In the genomic region with DNA sequence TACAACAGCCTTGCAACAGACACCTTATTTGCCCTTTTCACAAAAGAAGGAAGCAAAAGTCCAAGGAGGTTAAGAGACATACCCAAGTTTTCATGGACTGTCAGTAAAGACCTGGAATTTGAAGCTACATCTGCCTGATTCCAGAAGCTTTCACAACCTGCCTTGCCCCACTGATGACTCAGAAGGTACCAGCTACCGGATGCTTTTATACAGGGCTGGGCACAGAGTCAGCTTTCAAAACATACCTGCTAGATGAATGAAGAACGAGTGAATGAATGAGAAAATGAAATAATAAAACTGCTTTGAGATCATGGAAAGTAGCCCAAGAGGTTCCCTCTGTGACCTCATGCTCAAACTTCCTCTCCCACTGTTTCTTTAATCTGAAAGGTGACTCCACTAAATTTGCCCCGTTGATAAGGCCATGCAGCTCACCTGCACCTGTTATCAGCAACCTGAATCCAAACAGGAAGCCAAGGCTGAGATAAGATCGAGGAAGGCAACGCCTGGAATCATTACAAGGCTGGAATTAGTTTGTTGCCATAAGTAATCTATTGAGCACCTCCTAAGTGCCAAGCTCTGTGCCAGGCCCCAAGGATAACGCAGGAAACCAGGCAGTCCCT, we compare ENCODE assay signal across 26 cellular contexts.
DNase-seq lines count a peak whose midpoint lies in the region; ATAC-seq and TF ChIP-seq lines count a peak whose summit lies in the region.
"Had no signal": no experiment of that assay in that cellular context is flagged by ENCODE, and none has a peak within 500 bp of the region (broad histone marks: within the 10 kb centered on the region; RNA-seq: fewer than 3 reads in every experiment).

No MANE protein-coding gene starts in this region.

- H3K9me3 Mint-ChIP-seq in stimulated activated memory B cell treated with anti-CD40 and anti-IgM and Interleukin-4, amounts not matched to agents 10 μg/mL and 1 μg/mL and 100 μg/mL, for 72 hours = peaks cover 21% of the 10 kb centered on the region

- no peaks in the 10 kb centered on the region for H3K36me3 Mint-ChIP-seq in stimulated activated memory B cell treated with anti-CD40 and anti-IgM and Interleukin-4, amounts not matched to agents 10 μg/mL and 1 μg/mL and 100 μg/mL, for 72 hours

- intact Hi-C loops in body of pancreas (cut with DNase I) = no loop called here
- intact Hi-C loops in left lung (cut with DNase I) = no loop called here
- intact Hi-C loops in vagina (cut with DNase I) = no loop called here

- ATAC-seq in body of pancreas (peak; percentile 88), left lung (peak; percentile 49)
- no peak for ATAC-seq in stimulated activated memory B cell treated with anti-CD40 and anti-IgM and Interleukin-4, amounts not matched to agents 10 μg/mL and 1 μg/mL and 100 μg/mL, for 72 hours
- ATAC-seq: activated T-helper 17 cell treated with anti-CD3 and anti-CD28 coated beads, Interleukin-2, amount 50 U/mL, for 72 hours had no signal

- H3K4me3 ChIP-seq in body of pancreas = no peak overlapping the region
- no peak overlapping the region for H3K4me3 ChIP-seq in left lung
- no peak overlapping the region for H3K4me3 ChIP-seq in vagina
- H3K4me3 ChIP-seq: right atrium auricular region, suprapubic skin had no signal

- DNase-seq in DMS53 (lab: John Stamatoyannopoulos, UW) (peak; percentile 5), DMS53 treated with DMSO at 0.1 percent for 48 hours (lab: John Stamatoyannopoulos, UW; ENCODE audit: unreplicated experiment) (no peak), body of pancreas (peak in 2 of 4 donors; percentile 18 to 30), left lung (no peak), vagina (ENCODE audit: extremely low spot score in 2 of 2) (peak; percentile 32 to 74), NCI-H2171 treated with DMSO at 0.1 percent for 48 hours (lab: John Stamatoyannopoulos, UW) (no peak), cortex of kidney (lab: John Stamatoyannopoulos, UW) (no peak)
- DNase-seq: activated CD4-positive, alpha-beta memory T cell treated with anti-CD3 and anti-CD28 coated beads, Interleukin-2, amount 10 ng/mL, durations not matched to agents 7 days and 5 days; activated CD4-positive, alpha-beta T cell treated with anti-CD3 and anti-CD28 coated beads for 1 hour; activated CD8-positive, alpha-beta memory T cell treated with anti-CD3 and anti-CD28 coated beads, Interleukin-2, amount 50 U/mL, for 48 hours; aorta; caudate nucleus; dermis blood vessel endothelial cell; Karpas-422; NCI-H187; NCI-H69; SK-N-SH; stimulated activated CD4-positive, alpha-beta T cell treated with anti-CD3 and anti-CD28 coated beads, Interleukin-4, amount 100 ng/mL, for 1 hour; T-helper 2 cell had no signal

- TF ChIP-seq POLR2A in body of pancreas (IDR thresholded peaks at IDR 0.05) (no peak), vagina (IDR thresholded peaks at IDR 0.05) (no peak)

- peaks cover 21% of the 10 kb centered on the region for H3K27me3 Mint-ChIP-seq in stimulated activated memory B cell treated with anti-CD40 and anti-IgM and Interleukin-4, amounts not matched to agents 10 μg/mL and 1 μg/mL and 100 μg/mL, for 72 hours
- H3K27me3 Mint-ChIP-seq: activated CD4-positive, alpha-beta memory T cell treated with anti-CD3 and anti-CD28 coated beads, Interleukin-2, amount 10 ng/mL, durations not matched to agents 7 days and 5 days; activated T-helper 17 cell treated with anti-CD3 and anti-CD28 coated beads, Interleukin-2, amount 50 U/mL, for 72 hours had no signal

- peaks cover 0 to 7% (median 0%) of the 10 kb centered on the region in 3 donors for H3K9me3 ChIP-seq in body of pancreas
- H3K9me3 ChIP-seq in left lung = peaks cover 0 to 28% of the 10 kb centered on the region in 2 donors
- peaks cover 13% of the 10 kb centered on the region for H3K9me3 ChIP-seq in vagina

- WGBS in body of pancreas, 2 donors = 23 to 25% methylated on average over 6 of the region's 6 CpGs

- no peak overlapping the region for H3K27ac Mint-ChIP-seq in stimulated activated memory B cell treated with anti-CD40 and anti-IgM and Interleukin-4, amounts not matched to agents 10 μg/mL and 1 μg/mL and 100 μg/mL, for 72 hours
- H3K27ac Mint-ChIP-seq: activated CD4-positive, alpha-beta memory T cell treated with anti-CD3 and anti-CD28 coated beads, Interleukin-2, amount 10 ng/mL, durations not matched to agents 7 days and 5 days; activated naive CD8-positive, alpha-beta T cell; activated T-helper 17 cell treated with anti-CD3 and anti-CD28 coated beads, Interleukin-2, amount 50 U/mL, for 72 hours; nephron had no signal

- TF ChIP-seq CTCF in body of pancreas (IDR thresholded peaks at IDR 0.05) (no peak), left lung (IDR thresholded peaks at IDR 0.05) (no peak), vagina (IDR thresholded peaks at IDR 0.05) (no peak)

- no peaks in the 10 kb centered on the region for H3K36me3 ChIP-seq in body of pancreas (replicated peaks in 1 of 2; ENCODE audit: insufficient read depth in 1 of 2, low read depth in 2 of 2)
- H3K36me3 ChIP-seq in left lung = no peaks in the 10 kb centered on the region
- no peaks in the 10 kb centered on the region for H3K36me3 ChIP-seq in vagina
- H3K36me3 ChIP-seq: right atrium auricular region, suprapubic skin had no signal

- H3K4me1 Mint-ChIP-seq in stimulated activated memory B cell treated with anti-CD40 and anti-IgM and Interleukin-4, amounts not matched to agents 10 μg/mL and 1 μg/mL and 100 μg/mL, for 72 hours = no peaks in the 10 kb centered on the region
- H3K4me1 Mint-ChIP-seq: activated CD4-positive, alpha-beta memory T cell treated with anti-CD3 and anti-CD28 coated beads, Interleukin-2, amount 10 ng/mL, durations not matched to agents 7 days and 5 days; activated T-helper 17 cell treated with anti-CD3 and anti-CD28 coated beads, Interleukin-2, amount 50 U/mL, for 72 hours had no signal

- H3K4me3 Mint-ChIP-seq in stimulated activated memory B cell treated with anti-CD40 and anti-IgM and Interleukin-4, amounts not matched to agents 10 μg/mL and 1 μg/mL and 100 μg/mL, for 72 hours = no peak overlapping the region
- H3K4me3 Mint-ChIP-seq: activated CD4-positive, alpha-beta memory T cell treated with anti-CD3 and anti-CD28 coated beads, Interleukin-2, amount 10 ng/mL, durations not matched to agents 7 days and 5 days; activated naive CD8-positive, alpha-beta T cell; activated T-helper 17 cell treated with anti-CD3 and anti-CD28 coated beads, Interleukin-2, amount 50 U/mL, for 72 hours; nephron had no signal

- H3K27ac ChIP-seq in body of pancreas (peak overlapping the region in 2 of 4 donors; percentile 33 to 57), left lung (no peak overlapping the region), vagina (no peak overlapping the region)
- H3K27ac ChIP-seq: 22Rv1, right atrium auricular region, suprapubic skin had no signal

- no peaks in the 10 kb centered on the region for H3K27me3 ChIP-seq in body of pancreas
- H3K27me3 ChIP-seq in left lung = no peaks in the 10 kb centered on the region
- H3K27me3 ChIP-seq in vagina = no peaks in the 10 kb centered on the region
- H3K27me3 ChIP-seq: right atrium auricular region had no signal

- no peaks in the 10 kb centered on the region for H3K4me1 ChIP-seq in body of pancreas
- no peaks in the 10 kb centered on the region for H3K4me1 ChIP-seq in left lung
- H3K4me1 ChIP-seq in vagina = no peaks in the 10 kb centered on the region
- H3K4me1 ChIP-seq: right atrium auricular region, suprapubic skin had no signal

Comparison
In these comparisons a context has a peak if more than half of its experiments do, and no peak if none do; other contexts are left out.
1. DNase-seq: peak in DMS53 (single experiment) and vagina (2 of 2); none in DMS53 treated with DMSO at 0.1 percent for 48 hours (single experiment), left lung (0 of 2), NCI-H2171 treated with DMSO at 0.1 percent for 48 hours (single experiment) and cortex of kidney (single experiment).